In genomic region chr2:218406949-218407703, GRCh38 we compare ENCODE assay signal across 8 cellular contexts. TPM values are rescaled to one million over a fixed set of nuclear protein-coding genes. Genes with fewer than 3 reads are reported as not detected.
DNase-seq lines count a peak whose midpoint lies in the region; ATAC-seq and TF ChIP-seq lines count a peak whose summit lies in the region.

No MANE protein-coding gene starts in this region.

- ATAC-seq in HG03159 (IDR thresholded peaks at IDR 0.05; ENCODE audit: unreplicated experiment) (peak; percentile 1), gastroesophageal sphincter (peak; percentile 10)

- H2AFZ ChIP-seq in osteoblast (ENCODE audit: low read length) = peak overlapping the region; percentile 43

- H3K4me1 ChIP-seq in gastroesophageal sphincter (peaks cover 0 to 58% (median 32%) of the 10 kb centered on the region in 3 donors), osteoblast (ENCODE audit: insufficient read depth, low read length) (peaks cover 19% of the 10 kb centered on the region)

- H3K9me3 ChIP-seq in gastroesophageal sphincter (no peaks in the 10 kb centered on the region), osteoblast (ENCODE audit: low read depth, low read length) (no peaks in the 10 kb centered on the region)

- TF ChIP-seq CTCF in gastroesophageal sphincter (IDR thresholded peaks at IDR 0.05) (no peak), osteoblast (IDR thresholded peaks at IDR 0.05; ENCODE audit: extremely low read depth, low read depth, low read length) (no peak)

- H3K27me3 ChIP-seq in gastroesophageal sphincter (no peaks in the 10 kb centered on the region), osteoblast (ENCODE audit: insufficient read depth, low read length) (no peaks in the 10 kb centered on the region)

- peaks cover 0 to 33% of the 10 kb centered on the region in 2 donors for H3K36me3 ChIP-seq in gastroesophageal sphincter
- H3K36me3 ChIP-seq in osteoblast (ENCODE audit: insufficient read depth, low read length) = peaks cover 22% of the 10 kb centered on the region

- TF ChIP-seq POLR2A in Raji (IDR thresholded peaks at IDR 0.05; ENCODE audit: insufficient read depth, low read depth, low read length) = peak; percentile 39
- peak in 1 of 2 donors; percentile 16 for TF ChIP-seq POLR2A in gastroesophageal sphincter (IDR thresholded peaks at IDR 0.05)

- 2 to 4% methylated on average over 7 to 13 of the region's 14 CpGs for WGBS in gastroesophageal sphincter (ENCODE audit: low coverage in 1 of 2), 2 donors

- peak overlapping the region; percentile 57 to 95 (median 88) for H3K27ac ChIP-seq in gastroesophageal sphincter
- peak overlapping the region; percentile 59 for H3K27ac ChIP-seq in osteoblast (ENCODE audit: low read depth, low read length)

- peak; percentile 62 for DNase-seq in EH (ENCODE audit: low read depth)
- DNase-seq in activated naive CD4-positive, alpha-beta T cell treated with Interleukin-2 at 50 U/mL for 16 hours = peak; percentile 62
- peak; percentile 94 for DNase-seq in osteoblast (ENCODE audit: insufficient read length, low spot score, missing footprints)
- no peak for DNase-seq in T1000 (lab: John Stamatoyannopoulos, UW)
- no peak for DNase-seq in HuH-7 (ENCODE audit: low spot score)

- peaks cover 2% of the 10 kb centered on the region for H4K20me1 ChIP-seq in osteoblast (ENCODE audit: insufficient read depth, low read length)

- peak overlapping the region; percentile 90 for H3K4me2 ChIP-seq in osteoblast (ENCODE audit: insufficient read depth, low read length)

- no peak for TF ChIP-seq EP300 in gastroesophageal sphincter (IDR thresholded peaks at IDR 0.05)

- H3K4me3 ChIP-seq in gastroesophageal sphincter (peak overlapping the region; percentile 16 to 54), osteoblast (ENCODE audit: insufficient read depth, low read length) (peak overlapping the region; percentile 76)

- H3K79me2 ChIP-seq in osteoblast (ENCODE audit: insufficient read depth, low read length) = peaks cover 12% of the 10 kb centered on the region

RNA-seq across cellular contexts. Expression of gene CTDSP1, which starts 7.5 kb away (rescaled TPM):
- total RNA-seq in gastroesophageal sphincter = 100 to 1,000 TPM; 121 to 159 (median 136) TPM
- 53.3 and 71.7 TPM in 2 replicates for total RNA-seq in osteoblast

RNA-seq across cellular contexts. Expression of gene VIL1, which starts 11.8 kb away (rescaled TPM):
- total RNA-seq in gastroesophageal sphincter (not detected), osteoblast (under 0.01 TPM in 1 of 2 replicates, not detected in the other)

RNA-seq across cellular contexts. Expression of gene SLC11A1, which starts 25.1 kb away (rescaled TPM):
- 10 to 100 TPM in 2 of 4 donors, 1 to 10 TPM in 2; 5.9 to 23.0 (median 9.5) TPM for total RNA-seq in gastroesophageal sphincter
- total RNA-seq in osteoblast = 0.29 and 0.36 TPM in 2 replicates

RNA-seq across cellular contexts. Expression of gene CATIP, which starts 50.5 kb away (rescaled TPM):
- total RNA-seq in gastroesophageal sphincter = not detected
- total RNA-seq in osteoblast = not detected in 2 replicates

Comparison
In these comparisons a context has a peak if more than half of its experiments do, and no peak if none do; other contexts are left out.
1. DNase-seq: peak in EH (single experiment), activated naive CD4-positive, alpha-beta T cell treated with Interleukin-2 at 50 U/mL for 16 hours (single experiment) and osteoblast (single experiment); none in T1000 (single experiment) and HuH-7 (single experiment).